10 cellular contexts compared by ENCODE assay signal in genomic region chr14:76768671-76769500, GRCh38. TPM values are rescaled to one million over a fixed set of nuclear protein-coding genes. Genes with fewer than 3 reads are reported as not detected.
DNase-seq lines count a peak whose midpoint lies in the region; ATAC-seq, FAIRE-seq and TF ChIP-seq lines count a peak whose summit lies in the region.
"Had no signal": no experiment of that assay in that cellular context is flagged by ENCODE, and none has a peak within 500 bp of the region (broad histone marks: within the 10 kb centered on the region; RNA-seq: fewer than 3 reads in every experiment).

No MANE protein-coding gene starts in this region.

- H4K8ac ChIP-seq in trophoblast cell (ENCODE audit: low read depth, low read length), result no peak overlapping the region

- intact Hi-C loops in OCI-LY7 (cut with micrococcal nuclease; ENCODE audit: unreplicated experiment), result no loop called here

- no peak overlapping the region for H3K23ac ChIP-seq in trophoblast cell (ENCODE audit: low read length)

- peak overlapping the region; percentile 49 for H4K91ac ChIP-seq in trophoblast cell (ENCODE audit: low read depth, low read length)

- BruUV-seq in OCI-LY7 (replicated peaks; lab: Mats Ljungman, UMichigan), result no TSS peak

- POLR2A ChIA-PET in OCI-LY7 (lab: Charles Lee), result interaction anchor here (1.7 kb wide), 1 partner anchor 12 kb away, joined by 3 read pairs; no protein-coding TSS in a partner anchor

- H3K79me2 ChIP-seq in OCI-LY7 (ENCODE audit: insufficient read depth, low read depth, low read length), result no peaks in the 10 kb centered on the region
- no peaks in the 10 kb centered on the region for H3K79me2 ChIP-seq in trophoblast cell (ENCODE audit: control insufficient read depth, insufficient read depth, low read length, poor library complexity)

- H3K9me3 ChIP-seq in OCI-LY7 (ENCODE audit: low read length) (no peaks in the 10 kb centered on the region), trophoblast cell (ENCODE audit: insufficient read depth, low read depth, low read length) (no peaks in the 10 kb centered on the region)

- peak; percentile 14 for FAIRE-seq in GM12892 (lab: Jason Lieb, UNC)
- FAIRE-seq: small intestine had no signal

- no peaks in the 10 kb centered on the region for H3K27me3 ChIP-seq in trophoblast cell (ENCODE audit: insufficient read depth, low read length)

- H3K27ac ChIP-seq in OCI-LY7 (ENCODE audit: low read depth, low read length, poor library complexity, severe bottlenecking), result no peak overlapping the region
- no peak overlapping the region for H3K27ac ChIP-seq in trophoblast cell (ENCODE audit: low read depth, low read length)

- peak overlapping the region; percentile 44; the same call in 1 of the 2 replicates for H2AFZ ChIP-seq in OCI-LY7 (ENCODE audit: low read length)
- no peak overlapping the region for H2AFZ ChIP-seq in trophoblast cell (ENCODE audit: insufficient read depth, low read length, poor library complexity)

- H3K79me1 ChIP-seq in trophoblast cell (ENCODE audit: low read length), result peaks cover 12% of the 10 kb centered on the region

- DNase-seq in GM12892 (ENCODE audit: insufficient read length) (no peak), OCI-LY7 (ENCODE audit: low spot score) (no peak), erythroblast (lab: John Stamatoyannopoulos, UW) (no peak), trophoblast cell (no peak), NOMO-1 (lab: John Stamatoyannopoulos, UW; ENCODE audit: unreplicated experiment in 2 of 2) (no peak), NCI-H524 (lab: John Stamatoyannopoulos, UW) (no peak), NCI-H128 (lab: John Stamatoyannopoulos, UW; ENCODE audit: unreplicated experiment) (no peak)

- H3K9me2 ChIP-seq in OCI-LY7 (ENCODE audit: insufficient read depth, low read length), result no peaks in the 10 kb centered on the region

- no peak overlapping the region for H2BK12ac ChIP-seq in trophoblast cell (ENCODE audit: low read length)

- H3K36me3 ChIP-seq in OCI-LY7 (ENCODE audit: insufficient read depth, low read length) (no peaks in the 10 kb centered on the region), trophoblast cell (ENCODE audit: control insufficient read depth in 1 of 2, insufficient read depth in 2 of 2, low read length in 2 of 2) (no peaks in the 10 kb centered on the region)

- H3K18ac ChIP-seq in trophoblast cell (ENCODE audit: low read length), result no peak overlapping the region

- no peaks in the 10 kb centered on the region for H4K20me1 ChIP-seq in OCI-LY7 (ENCODE audit: insufficient read depth, low read length)

- no peak for ATAC-seq in GM18858 (IDR thresholded peaks at IDR 0.05; ENCODE audit: unreplicated experiment)

- H3K4ac ChIP-seq in trophoblast cell (ENCODE audit: low read depth, low read length), result no peak overlapping the region

- H2AK5ac ChIP-seq in trophoblast cell (ENCODE audit: low read length), result no peak overlapping the region

- H3K4me2 ChIP-seq in OCI-LY7 (ENCODE audit: low read length) (no peak overlapping the region), trophoblast cell (ENCODE audit: low read length) (no peak overlapping the region)

- no CpG with 5 or more reads among the region's 11 CpGs for WGBS in trophoblast cell (ENCODE audit: extremely low coverage, insufficient coverage, insufficient read length)

- no peak overlapping the region for H3K9ac ChIP-seq in trophoblast cell (ENCODE audit: low read length)

- H3K4me3 ChIP-seq in OCI-LY7 (ENCODE audit: low read depth, low read length, poor library complexity, severe bottlenecking) (no peak overlapping the region), trophoblast cell (ENCODE audit: low read depth, low read length) (no peak overlapping the region)

- H3K4me1 ChIP-seq in OCI-LY7 (ENCODE audit: insufficient read depth, low read length, poor library complexity, severe bottlenecking), result peaks cover 11% of the 10 kb centered on the region
- peaks cover 23 to 35% of the 10 kb centered on the region in 2 experiments for H3K4me1 ChIP-seq in trophoblast cell (ENCODE audit: control insufficient read depth in 1 of 2, insufficient read depth in 2 of 2, low read length in 2 of 2)

- no peak for TF ChIP-seq CTCF in OCI-LY7 (conservative IDR thresholded peaks at IDR 0.05; ENCODE audit: low read length)

- H4K12ac ChIP-seq in trophoblast cell (ENCODE audit: low read depth, low read length), result no peak overlapping the region

- no peak overlapping the region for H2BK5ac ChIP-seq in trophoblast cell (ENCODE audit: low read depth, low read length, poor library complexity)

- H3K14ac ChIP-seq in trophoblast cell (ENCODE audit: low read length), result no peak overlapping the region

- no peak overlapping the region for H2BK120ac ChIP-seq in trophoblast cell (ENCODE audit: insufficient read depth, low read length, poor library complexity)

- TF ChIP-seq POLR2A in GM12892 (IDR thresholded peaks at IDR 0.05; ENCODE audit: low read depth, low read length) (no peak), erythroblast (IDR thresholded peaks at IDR 0.05; ENCODE audit: low read length) (peak; percentile 47)

- CTCF ChIA-PET in OCI-LY7 (lab: Charles Lee; ENCODE audit: unreplicated experiment), result interaction anchor here (0.7 kb wide), 1 partner anchor 21 kb away, joined by 6 read pairs; no protein-coding TSS in a partner anchor

RNA-seq across cellular contexts. Expression of gene VASH1, which starts 7.6 kb away (rescaled TPM):
- 2.5 TPM for polyA plus RNA-seq in GM12892 (2012; ENCODE audit: missing spikeins)
- total RNA-seq in OCI-LY7 (2014; rRNA removed; shearing (Covaris generic)), result not detected in 2 replicates
- total RNA-seq in OCI-LY7 (2022), result not detected in 2 replicates
- 3.8 and 3.9 TPM in 2 replicates for polyA plus RNA-seq in trophoblast cell (2013)

RNA-seq across cellular contexts. Expression of gene ANGEL1, which starts 43.8 kb away (rescaled TPM):
- polyA plus RNA-seq in GM12892 (2012; ENCODE audit: missing spikeins), result 10.7 TPM
- 16.1 and 17.6 TPM in 2 replicates for total RNA-seq in OCI-LY7 (2014; rRNA removed; shearing (Covaris generic))
- total RNA-seq in OCI-LY7 (2022), result 33.7 and 36.4 TPM in 2 replicates
- polyA plus RNA-seq in trophoblast cell (2013), result 6.4 TPM in 2 replicates

RNA-seq across cellular contexts. Expression of gene LRRC74A, which starts 57.3 kb away (rescaled TPM):
- polyA plus RNA-seq in GM12892 (2012; ENCODE audit: missing spikeins), result not detected
- total RNA-seq in OCI-LY7 (2014; rRNA removed; shearing (Covaris generic)), result not detected in 2 replicates
- not detected in 2 replicates for total RNA-seq in OCI-LY7 (2022)
- polyA plus RNA-seq in trophoblast cell (2013), result not detected in 2 replicates
- total RNA-seq: subcutaneous adipose tissue had no signal
- polyA plus RNA-seq: small intestine had no signal
